Comparison of ENCODE assay signal across 2 cellular contexts in the genomic region with DNA sequence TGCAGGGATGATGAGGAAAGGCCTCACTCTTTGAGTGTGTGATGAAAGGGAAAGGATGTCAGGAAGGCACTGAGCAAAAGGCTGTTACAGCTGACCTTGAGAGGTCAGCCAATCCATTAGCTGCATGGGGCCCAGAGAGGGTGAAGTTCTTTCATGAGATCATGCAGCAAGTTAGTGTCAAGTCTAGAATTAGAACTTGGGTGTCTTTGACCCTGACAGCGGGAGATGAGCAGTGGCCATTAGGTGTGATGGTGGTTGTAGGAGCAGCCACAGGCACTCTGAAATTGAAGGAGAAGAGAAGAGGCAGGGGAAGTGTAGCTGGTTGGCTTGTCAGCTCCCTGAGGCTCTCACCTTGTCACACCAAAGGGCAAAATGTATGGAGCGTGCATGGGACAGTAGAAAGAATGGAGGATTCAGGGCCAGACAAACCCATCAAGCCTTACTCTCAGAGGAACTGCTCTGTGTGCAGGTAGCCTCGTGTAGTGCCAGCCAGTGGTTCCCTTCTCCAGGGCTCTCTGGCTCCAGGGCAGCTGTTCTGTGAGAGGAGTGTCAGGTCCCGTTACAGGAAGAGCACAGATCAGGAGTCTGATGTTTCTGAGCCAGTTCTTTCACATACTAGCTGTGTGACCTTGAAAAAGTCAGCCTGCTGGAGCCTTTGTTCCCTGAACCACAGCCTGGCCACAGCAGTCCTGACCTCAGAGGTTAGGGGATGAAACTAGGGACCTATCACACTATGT.
TF ChIP-seq lines count a peak whose summit lies in the region.

No MANE protein-coding gene starts in this region.

TF ChIP-seq in SK-N-SH treated with all-trans-retinoic acid at 6 μM for 48 hours, 23 proteins besides CTCF, POLR2A, EP300 and RAD21 (continued from another document):
- TF ChIP-seq, protein P1, sequence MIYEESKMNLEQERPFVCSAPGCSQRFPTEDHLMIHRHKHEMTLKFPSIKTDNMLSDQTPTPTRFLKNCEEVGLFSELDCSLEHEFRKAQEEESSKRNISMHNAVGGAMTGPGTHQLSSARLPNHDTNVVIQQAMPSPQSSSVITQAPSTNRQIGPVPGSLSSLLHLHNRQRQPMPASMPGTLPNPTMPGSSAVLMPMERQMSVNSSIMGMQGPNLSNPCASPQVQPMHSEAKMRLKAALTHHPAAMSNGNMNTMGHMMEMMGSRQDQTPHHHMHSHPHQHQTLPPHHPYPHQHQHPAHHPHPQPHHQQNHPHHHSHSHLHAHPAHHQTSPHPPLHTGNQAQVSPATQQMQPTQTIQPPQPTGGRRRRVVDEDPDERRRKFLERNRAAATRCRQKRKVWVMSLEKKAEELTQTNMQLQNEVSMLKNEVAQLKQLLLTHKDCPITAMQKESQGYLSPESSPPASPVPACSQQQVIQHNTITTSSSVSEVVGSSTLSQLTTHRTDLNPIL (CRISPR knock-in tag; IDR thresholded peaks at IDR 0.05; ENCODE audit: low read depth): no peak
- TF ChIP-seq, protein P2, sequence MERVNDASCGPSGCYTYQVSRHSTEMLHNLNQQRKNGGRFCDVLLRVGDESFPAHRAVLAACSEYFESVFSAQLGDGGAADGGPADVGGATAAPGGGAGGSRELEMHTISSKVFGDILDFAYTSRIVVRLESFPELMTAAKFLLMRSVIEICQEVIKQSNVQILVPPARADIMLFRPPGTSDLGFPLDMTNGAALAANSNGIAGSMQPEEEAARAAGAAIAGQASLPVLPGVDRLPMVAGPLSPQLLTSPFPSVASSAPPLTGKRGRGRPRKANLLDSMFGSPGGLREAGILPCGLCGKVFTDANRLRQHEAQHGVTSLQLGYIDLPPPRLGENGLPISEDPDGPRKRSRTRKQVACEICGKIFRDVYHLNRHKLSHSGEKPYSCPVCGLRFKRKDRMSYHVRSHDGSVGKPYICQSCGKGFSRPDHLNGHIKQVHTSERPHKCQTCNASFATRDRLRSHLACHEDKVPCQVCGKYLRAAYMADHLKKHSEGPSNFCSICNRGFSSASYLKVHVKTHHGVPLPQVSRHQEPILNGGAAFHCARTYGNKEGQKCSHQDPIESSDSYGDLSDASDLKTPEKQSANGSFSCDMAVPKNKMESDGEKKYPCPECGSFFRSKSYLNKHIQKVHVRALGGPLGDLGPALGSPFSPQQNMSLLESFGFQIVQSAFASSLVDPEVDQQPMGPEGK (CRISPR knock-in tag; IDR thresholded peaks at IDR 0.05; ENCODE audit: borderline replicate concordance): no peak

TF ChIP-seq in SK-N-SH, 30 proteins besides CTCF, POLR2A, EP300 and RAD21 (continued from another document):
- TF ChIP-seq, protein P3, sequence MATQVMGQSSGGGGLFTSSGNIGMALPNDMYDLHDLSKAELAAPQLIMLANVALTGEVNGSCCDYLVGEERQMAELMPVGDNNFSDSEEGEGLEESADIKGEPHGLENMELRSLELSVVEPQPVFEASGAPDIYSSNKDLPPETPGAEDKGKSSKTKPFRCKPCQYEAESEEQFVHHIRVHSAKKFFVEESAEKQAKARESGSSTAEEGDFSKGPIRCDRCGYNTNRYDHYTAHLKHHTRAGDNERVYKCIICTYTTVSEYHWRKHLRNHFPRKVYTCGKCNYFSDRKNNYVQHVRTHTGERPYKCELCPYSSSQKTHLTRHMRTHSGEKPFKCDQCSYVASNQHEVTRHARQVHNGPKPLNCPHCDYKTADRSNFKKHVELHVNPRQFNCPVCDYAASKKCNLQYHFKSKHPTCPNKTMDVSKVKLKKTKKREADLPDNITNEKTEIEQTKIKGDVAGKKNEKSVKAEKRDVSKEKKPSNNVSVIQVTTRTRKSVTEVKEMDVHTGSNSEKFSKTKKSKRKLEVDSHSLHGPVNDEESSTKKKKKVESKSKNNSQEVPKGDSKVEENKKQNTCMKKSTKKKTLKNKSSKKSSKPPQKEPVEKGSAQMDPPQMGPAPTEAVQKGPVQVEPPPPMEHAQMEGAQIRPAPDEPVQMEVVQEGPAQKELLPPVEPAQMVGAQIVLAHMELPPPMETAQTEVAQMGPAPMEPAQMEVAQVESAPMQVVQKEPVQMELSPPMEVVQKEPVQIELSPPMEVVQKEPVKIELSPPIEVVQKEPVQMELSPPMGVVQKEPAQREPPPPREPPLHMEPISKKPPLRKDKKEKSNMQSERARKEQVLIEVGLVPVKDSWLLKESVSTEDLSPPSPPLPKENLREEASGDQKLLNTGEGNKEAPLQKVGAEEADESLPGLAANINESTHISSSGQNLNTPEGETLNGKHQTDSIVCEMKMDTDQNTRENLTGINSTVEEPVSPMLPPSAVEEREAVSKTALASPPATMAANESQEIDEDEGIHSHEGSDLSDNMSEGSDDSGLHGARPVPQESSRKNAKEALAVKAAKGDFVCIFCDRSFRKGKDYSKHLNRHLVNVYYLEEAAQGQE (IDR thresholded peaks at IDR 0.05; ENCODE audit: low read depth, low read length): no peak
- TF ChIP-seq SIN3A (IDR thresholded peaks at IDR 0.05; ENCODE audit: borderline replicate concordance, low read depth, low read length): no peak
- no peak for TF ChIP-seq FOXJ3 (CRISPR knock-in tag; IDR thresholded peaks at IDR 0.05)
- TF ChIP-seq YY1 (IDR thresholded peaks at IDR 0.05; ENCODE audit: low read depth): no peak
- no peak for TF ChIP-seq TEAD4 (IDR thresholded peaks at IDR 0.05; ENCODE audit: borderline replicate concordance, insufficient read depth)
- TF ChIP-seq, protein P4, sequence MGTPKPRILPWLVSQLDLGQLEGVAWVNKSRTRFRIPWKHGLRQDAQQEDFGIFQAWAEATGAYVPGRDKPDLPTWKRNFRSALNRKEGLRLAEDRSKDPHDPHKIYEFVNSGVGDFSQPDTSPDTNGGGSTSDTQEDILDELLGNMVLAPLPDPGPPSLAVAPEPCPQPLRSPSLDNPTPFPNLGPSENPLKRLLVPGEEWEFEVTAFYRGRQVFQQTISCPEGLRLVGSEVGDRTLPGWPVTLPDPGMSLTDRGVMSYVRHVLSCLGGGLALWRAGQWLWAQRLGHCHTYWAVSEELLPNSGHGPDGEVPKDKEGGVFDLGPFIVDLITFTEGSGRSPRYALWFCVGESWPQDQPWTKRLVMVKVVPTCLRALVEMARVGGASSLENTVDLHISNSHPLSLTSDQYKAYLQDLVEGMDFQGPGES (IDR thresholded peaks at IDR 0.05; ENCODE audit: low read depth, low read length): no peak
- TF ChIP-seq FOSL2 (IDR thresholded peaks at IDR 0.05; ENCODE audit: borderline replicate concordance, low read depth): no peak
- no peak for TF ChIP-seq SMC3 (IDR thresholded peaks at IDR 0.05; ENCODE audit: low read depth, low read length)
- no peak for TF ChIP-seq RCOR1 (IDR thresholded peaks at IDR 0.05; ENCODE audit: low read length)
- no peak for TF ChIP-seq TAF1 (IDR thresholded peaks at IDR 0.05; ENCODE audit: borderline replicate concordance, low read depth, low read length)
- no peak for TF ChIP-seq TCF12 (IDR thresholded peaks at IDR 0.05)
- TF ChIP-seq, protein P5, sequence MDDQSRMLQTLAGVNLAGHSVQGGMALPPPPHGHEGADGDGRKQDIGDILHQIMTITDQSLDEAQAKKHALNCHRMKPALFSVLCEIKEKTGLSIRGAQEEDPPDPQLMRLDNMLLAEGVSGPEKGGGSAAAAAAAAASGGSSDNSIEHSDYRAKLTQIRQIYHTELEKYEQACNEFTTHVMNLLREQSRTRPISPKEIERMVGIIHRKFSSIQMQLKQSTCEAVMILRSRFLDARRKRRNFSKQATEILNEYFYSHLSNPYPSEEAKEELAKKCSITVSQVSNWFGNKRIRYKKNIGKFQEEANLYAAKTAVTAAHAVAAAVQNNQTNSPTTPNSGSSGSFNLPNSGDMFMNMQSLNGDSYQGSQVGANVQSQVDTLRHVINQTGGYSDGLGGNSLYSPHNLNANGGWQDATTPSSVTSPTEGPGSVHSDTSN (IDR thresholded peaks at IDR 0.05): no peak
TF ChIP-seq in SK-N-SH: peak in this region for 0.
